ENCODE assay signal across 25 cellular contexts in genomic region chr17:79107499-79108231, GRCh38. TPM values are rescaled to one million over a fixed set of nuclear protein-coding genes. Genes with fewer than 3 reads are reported as not detected.
A peak's percentile ranks its signal among the peaks of the same experiment; 100 is the strongest.
DNase-seq lines count a peak whose midpoint lies in the region; ATAC-seq, FAIRE-seq and TF ChIP-seq lines count a peak whose summit lies in the region.
"Had no signal": no experiment of that assay in that cellular context is flagged by ENCODE, and none has a peak within 500 bp of the region (broad histone marks: within the 10 kb centered on the region; RNA-seq: fewer than 3 reads in every experiment).

No MANE protein-coding gene starts in this region.

- H3K56ac ChIP-seq in H1 (replicated peaks; ENCODE audit: insufficient read length, low read depth, low read length), result no peak overlapping the region

- H2BK12ac ChIP-seq in H1 (ENCODE audit: low read depth, low read length), result no peak overlapping the region

- H2AFZ ChIP-seq in astrocyte (ENCODE audit: low read depth, low read length) (no peak overlapping the region), H1 (ENCODE audit: low read length) (no peak overlapping the region)
- H2AFZ ChIP-seq: GM23248 had no signal

- H3K4me1 Mint-ChIP-seq in activated CD4-positive, alpha-beta T cell treated with anti-CD3 and anti-CD28 coated beads, Interleukin-2, amount 10 ng/mL, durations not matched to agents 7 days and 5 days, result no peaks in the 10 kb centered on the region
- H3K4me1 Mint-ChIP-seq in astrocyte (ENCODE audit: low read depth, unreplicated experiment), result no peaks in the 10 kb centered on the region
- H3K4me1 Mint-ChIP-seq: B cell; CD8-positive, alpha-beta memory T cell had no signal

- no peak overlapping the region for H2BK15ac ChIP-seq in H1 (ENCODE audit: low read length)

- H3K4me3 Mint-ChIP-seq in activated CD4-positive, alpha-beta T cell treated with anti-CD3 and anti-CD28 coated beads, Interleukin-2, amount 10 ng/mL, durations not matched to agents 7 days and 5 days, result no peak overlapping the region
- no peak overlapping the region for H3K4me3 Mint-ChIP-seq in astrocyte (ENCODE audit: unreplicated experiment)
- H3K4me3 Mint-ChIP-seq: B cell; CD4-positive, alpha-beta T cell; CD8-positive, alpha-beta memory T cell had no signal

- no peak overlapping the region for H2BK120ac ChIP-seq in H1 (replicated peaks; ENCODE audit: low read depth, low read length)

- H3K9me3 ChIP-seq in astrocyte (ENCODE audit: insufficient read depth, low read depth, low read length) (no peaks in the 10 kb centered on the region), H1 (ENCODE audit: insufficient read depth in 2 of 2, low read depth in 1 of 2, low read length in 1 of 2) (no peaks in the 10 kb centered on the region), ascending aorta (no peaks in the 10 kb centered on the region)
- H3K9me3 ChIP-seq: BLaER1 had no signal

- no peak overlapping the region; the same call in 1 of the 2 replicates for H4K8ac ChIP-seq in H1 (ENCODE audit: extremely low read depth, insufficient read depth, low read length)

- H3K36me3 Mint-ChIP-seq in activated CD4-positive, alpha-beta T cell treated with anti-CD3 and anti-CD28 coated beads, Interleukin-2, amount 10 ng/mL, durations not matched to agents 7 days and 5 days (ENCODE audit: low read depth), result no peaks in the 10 kb centered on the region
- no peaks in the 10 kb centered on the region for H3K36me3 Mint-ChIP-seq in astrocyte (ENCODE audit: low read depth, unreplicated experiment)
- H3K36me3 Mint-ChIP-seq: CD8-positive, alpha-beta memory T cell had no signal

- no peak overlapping the region for H3K4me2 ChIP-seq in astrocyte (ENCODE audit: low read length)
- H3K4me2 ChIP-seq in H1 (ENCODE audit: insufficient read depth in 1 of 2, low read depth in 2 of 2, low read length in 2 of 2), result no peak overlapping the region

- TF ChIP-seq RAD21 in H1 (IDR thresholded peaks at IDR 0.05 in 1 of 2, conservative IDR thresholded peaks at IDR 0.05 in 1 of 2; ENCODE audit: low read depth in 2 of 2, low read length in 2 of 2), result no peak

- H3K4ac ChIP-seq in H1 (replicated peaks; ENCODE audit: insufficient read length, low read depth, low read length), result no peak overlapping the region

- peaks cover 6% of the 10 kb centered on the region for H3K27me3 Mint-ChIP-seq in activated CD4-positive, alpha-beta T cell treated with anti-CD3 and anti-CD28 coated beads, Interleukin-2, amount 10 ng/mL, durations not matched to agents 7 days and 5 days
- H3K27me3 Mint-ChIP-seq in astrocyte (ENCODE audit: low read depth, unreplicated experiment), result peaks cover 34% of the 10 kb centered on the region
- H3K27me3 Mint-ChIP-seq: B cell had no signal

- no peaks in the 10 kb centered on the region for H4K20me1 ChIP-seq in astrocyte (ENCODE audit: insufficient read depth, low read length)
- H4K20me1 ChIP-seq in H1 (replicated peaks in 1 of 2; ENCODE audit: control insufficient read depth in 1 of 2, insufficient read depth in 2 of 2, low read length in 2 of 2), result peaks cover 4 to 5% of the 10 kb centered on the region in 2 experiments
- H4K20me1 ChIP-seq: BLaER1 had no signal

- no peak overlapping the region for H3K27ac ChIP-seq in astrocyte (ENCODE audit: low read depth, low read length)
- H3K27ac ChIP-seq in H1 (ENCODE audit: low read depth, low read length), result no peak overlapping the region
- H3K27ac ChIP-seq in ascending aorta, result no peak overlapping the region
- H3K27ac ChIP-seq: 22Rv1, BLaER1, C4-2B, GM23248 had no signal

- CTCF ChIA-PET in activated CD4-positive, alpha-beta T cell treated with anti-CD3 and anti-CD28 coated beads, Interleukin-2, amount 10 ng/mL, durations not matched to agents 7 days and 5 days (lab: Charles Lee), result no interaction called here
- CTCF ChIA-PET in H1 (lab: Charles Lee; ENCODE audit: partially characterized antibody), result interaction anchor here (0.6 to 4.2 kb wide), 13 partner anchors 10 to 293 kb away, joined by 3 to 37 read pairs (median 10); no protein-coding TSS in a partner anchor

- no peaks in the 10 kb centered on the region for H3K79me2 ChIP-seq in astrocyte (ENCODE audit: insufficient read depth, low read length)
- H3K79me2 ChIP-seq in H1 (ENCODE audit: control insufficient read depth in 1 of 2, insufficient read depth in 2 of 2, low read length in 2 of 2), result no peaks in the 10 kb centered on the region

- no peak for TF ChIP-seq POLR2A in H1 (IDR thresholded peaks at IDR 0.05; ENCODE audit: control extremely low read depth in 1 of 2, low read depth in 2 of 2, low read length in 2 of 2)

- no peak overlapping the region for H2AK5ac ChIP-seq in H1 (ENCODE audit: low read depth, low read length)

- no peak overlapping the region for H3K14ac ChIP-seq in H1 (ENCODE audit: insufficient read length)

- H3K23me2 ChIP-seq in H1 (ENCODE audit: low read depth, low read length), result no peaks in the 10 kb centered on the region

- POLR2A ChIA-PET in activated CD4-positive, alpha-beta T cell treated with anti-CD3 and anti-CD28 coated beads, Interleukin-2, amount 10 ng/mL, durations not matched to agents 7 days and 5 days (lab: Charles Lee), result no interaction called here
- POLR2A ChIA-PET in H1 (lab: Charles Lee; ENCODE audit: partially characterized antibody), result interaction anchor here (0.9 to 1.1 kb wide), 2 partner anchors 16 to 17 kb away, joined by 3 to 4 read pairs; no protein-coding TSS in a partner anchor

- H3K27ac Mint-ChIP-seq in activated CD4-positive, alpha-beta T cell treated with anti-CD3 and anti-CD28 coated beads, Interleukin-2, amount 10 ng/mL, durations not matched to agents 7 days and 5 days, result peak overlapping the region; percentile 13
- H3K27ac Mint-ChIP-seq in astrocyte (ENCODE audit: unreplicated experiment), result peak overlapping the region; percentile 18
- H3K27ac Mint-ChIP-seq: B cell; CD4-positive, alpha-beta T cell; CD8-positive, alpha-beta memory T cell had no signal

- no peak overlapping the region for H4K91ac ChIP-seq in H1 (replicated peaks; ENCODE audit: insufficient read length, low read length)

- intact Hi-C loops in ascending aorta (cut with DNase I), result no loop called here

- no peak for TF ChIP-seq EP300 in H1 (IDR thresholded peaks at IDR 0.05; ENCODE audit: borderline replicate concordance in 1 of 2, low read depth in 2 of 2, low read length in 2 of 2)

- no peak for TF ChIP-seq CTCF in astrocyte (IDR thresholded peaks at IDR 0.05; ENCODE audit: insufficient read depth, low read depth, low read length)
- TF ChIP-seq CTCF in H1 (IDR thresholded peaks at IDR 0.05; ENCODE audit: control extremely low read depth in 1 of 3, insufficient read depth in 1 of 3, low read depth in 1 of 3, low read length in 3 of 3), result no peak
- no peak for TF ChIP-seq CTCF in ascending aorta (IDR thresholded peaks at IDR 0.05)

- H3K18ac ChIP-seq in H1 (ENCODE audit: extremely low read depth, low read length), result no peak overlapping the region

- no peak overlapping the region for H2BK20ac ChIP-seq in H1 (ENCODE audit: low read length)

- H3K4me1 ChIP-seq in astrocyte (ENCODE audit: insufficient read depth, low read length), result no peaks in the 10 kb centered on the region
- H3K4me1 ChIP-seq in H1 (replicated peaks in 1 of 4; ENCODE audit: control insufficient read depth in 3 of 4, insufficient read depth in 4 of 4, low read length in 3 of 4), result peaks cover 0 to 3% (median 0%) of the 10 kb centered on the region in 4 experiments; a peak in 2 of 7 replicates
- H3K4me1 ChIP-seq in ascending aorta, result no peaks in the 10 kb centered on the region

- no peaks in the 10 kb centered on the region for H3K9me3 Mint-ChIP-seq in activated CD4-positive, alpha-beta T cell treated with anti-CD3 and anti-CD28 coated beads, Interleukin-2, amount 10 ng/mL, durations not matched to agents 7 days and 5 days
- H3K9me3 Mint-ChIP-seq in astrocyte (ENCODE audit: unreplicated experiment), result no peaks in the 10 kb centered on the region
- H3K9me3 Mint-ChIP-seq: CD4-positive, alpha-beta T cell; CD8-positive, alpha-beta memory T cell had no signal

- no peak overlapping the region for H4K5ac ChIP-seq in H1 (ENCODE audit: insufficient read length, low read depth, low read length)

- H3K23ac ChIP-seq in H1 (ENCODE audit: insufficient read length), result no peak overlapping the region

- DNase-seq in activated CD4-positive, alpha-beta T cell treated with anti-CD3 and anti-CD28 coated beads, Interleukin-2, amount 10 ng/mL, durations not matched to agents 7 days and 5 days, result no peak
- no peak for DNase-seq in activated CD4-positive, alpha-beta T cell treated with anti-CD3 and anti-CD28 coated beads, Interleukin-2, amount 50 U/mL, for 1 hour
- DNase-seq in astrocyte (ENCODE audit: low read depth) (no peak), H1 (ENCODE audit: low read depth in 1 of 2, low spot score in 2 of 2) (no peak), urothelium cell line (ENCODE audit: low spot score) (no peak), ascending aorta (ENCODE audit: low spot score in 2 of 2) (no peak), NOMO-1 treated with dmso at 0.1 percent for 144 hours (lab: John Stamatoyannopoulos, UW; ENCODE audit: unreplicated experiment) (no peak)
- DNase-seq: CD4-positive, alpha-beta T cell; CD8-positive, alpha-beta memory T cell; DMS 273 treated with DMSO at 0.1 percent for 48 hours; DMS79; EL; GDM1; GM23248; HCEC 1CT had no signal

- H3K27me3 ChIP-seq in astrocyte (ENCODE audit: insufficient read depth, low read length) (no peaks in the 10 kb centered on the region), H1 (replicated peaks in 1 of 4; ENCODE audit: control insufficient read depth in 3 of 4, extremely low read depth in 1 of 4, insufficient read depth in 3 of 4, low read length in 3 of 4) (no peaks in the 10 kb centered on the region), ascending aorta (peaks cover 5% of the 10 kb centered on the region)

- no peak overlapping the region for H3K9ac ChIP-seq in astrocyte (ENCODE audit: low read length)
- no peak overlapping the region for H3K9ac ChIP-seq in H1 (replicated peaks in 1 of 4; ENCODE audit: extremely low read depth in 1 of 4, low read depth in 3 of 4, low read length in 3 of 4)
- H3K9ac ChIP-seq: BLaER1, GM23248 had no signal

- H3K36me3 ChIP-seq in astrocyte (ENCODE audit: insufficient read depth, low read length), result no peaks in the 10 kb centered on the region
- H3K36me3 ChIP-seq in H1 (ENCODE audit: control insufficient read depth in 2 of 4, insufficient read depth in 4 of 4, low read length in 3 of 4), result no peaks in the 10 kb centered on the region
- H3K36me3 ChIP-seq in ascending aorta, result no peaks in the 10 kb centered on the region
- H3K36me3 ChIP-seq: BLaER1 had no signal

- no peak overlapping the region for H3K4me3 ChIP-seq in astrocyte (ENCODE audit: insufficient read depth, low read depth, low read length)
- H3K4me3 ChIP-seq in H1 (ENCODE audit: extremely low read depth in 1 of 4, insufficient read depth in 2 of 4, low read depth in 3 of 4, low read length in 4 of 4), result no peak overlapping the region
- H3K4me3 ChIP-seq in ascending aorta, result no peak overlapping the region
- H3K4me3 ChIP-seq: BLaER1, GM12878, GM23248 had no signal

- no peak for ATAC-seq in HG02852 (IDR thresholded peaks at IDR 0.05; ENCODE audit: unreplicated experiment)
- ATAC-seq: GM12878 had no signal

- WGBS in H1 (ENCODE audit: extremely low coverage in 1 of 2, insufficient coverage in 1 of 2, insufficient read length in 1 of 2, insufficient replicate concordance in 2 of 2, low coverage in 1 of 2, low lambda C conversion rate in 2 of 2, missing lambda C conversion rate in 1 of 2), 2 experiments, result 90% methylated on average over 23 of the region's 25 CpGs; no CpG with 5 or more reads in 1 of the 2 experiments

- no peaks in the 10 kb centered on the region; the same call in 1 of the 2 replicates for H3K79me1 ChIP-seq in H1 (ENCODE audit: low read depth, low read length)

- FAIRE-seq in astrocyte (lab: Jason Lieb, UNC) (no peak), H1 (lab: Jason Lieb, UNC) (no peak), urothelium cell line (lab: Jason Lieb, UNC) (peak; percentile 73)
- FAIRE-seq: A204.1, D721Med, GM12878, GM19239, H54 had no signal

- no peak overlapping the region for H2BK5ac ChIP-seq in H1 (ENCODE audit: low read depth, low read length)

RNA-seq across cellular contexts. Expression of gene ENGASE, which starts 33.0 kb away (rescaled TPM):
- 10 to 100 TPM; 30.8 to 36.1 TPM for total RNA-seq in activated CD4-positive, alpha-beta T cell treated with anti-CD3 and anti-CD28 coated beads, Interleukin-2, amount 10 ng/mL, durations not matched to agents 7 days and 5 days
- total RNA-seq in astrocyte (11.5 and 11.6 TPM in 2 replicates), ascending aorta (13.2 TPM)
- 30.6 and 36.1 TPM in 2 replicates for total RNA-seq in H1 (2021; fragmentation: NEBNext Ultra II Directional; extraction: Animal tissue kit (Norgen Biotek cat#: 25700))
- polyA plus RNA-seq in H1 (2011; rRNA removed), result 9.3 and 18.8 TPM in 2 replicates
- polyA plus RNA-seq in H1 (2011; cell fraction: cytosol; rRNA removed), result 22.9 TPM
- 218 TPM for polyA plus RNA-seq in H1 (2011; cell fraction: nucleus; rRNA removed)
- polyA plus RNA-seq in H1 (2012, experiment 1 of 2), result 18.7 to 30.4 TPM (median 25.2 TPM) in 4 replicates
- 8.1 TPM for polyA plus RNA-seq in H1 (2012, experiment 2 of 2)
- 13.4 TPM for polyA plus RNA-seq in H1 (2013, experiment 1 of 2)
- polyA plus RNA-seq in H1 (2013, experiment 2 of 2), result 12.1 TPM
- 9.8 and 10.3 TPM in 2 replicates for polyA minus RNA-seq in H1 (2011; rRNA and poly(A)+ RNA removed)
- 17.5 TPM for polyA minus RNA-seq in H1 (2011; cell fraction: cytosol; rRNA and poly(A)+ RNA removed)
- 28.1 TPM for polyA minus RNA-seq in H1 (2011; cell fraction: nucleus; rRNA and poly(A)+ RNA removed)
